1 cellular context compared by ENCODE assay signal in genomic region chr22:24361976-24362646, GRCh38.
TF ChIP-seq lines count a peak whose summit lies in the region.

No MANE protein-coding gene starts in this region.

TF ChIP-seq in GM23338, 12 proteins besides CTCF, POLR2A, EP300 and RAD21 (continued from another document):
- TF ChIP-seq ZNF462 (CRISPR knock-in tag; IDR thresholded peaks at IDR 0.05) (no peak), ZNF114 (CRISPR knock-in tag; IDR thresholded peaks at IDR 0.05) (no peak), EZH2 (IDR thresholded peaks at IDR 0.05; ENCODE audit: low read depth, unreplicated experiment) (no peak), CREB1 (CRISPR knock-in tag; IDR thresholded peaks at IDR 0.05; ENCODE audit: low read depth) (no peak), REST (IDR thresholded peaks at IDR 0.05; ENCODE audit: unreplicated experiment) (no peak), ZNF331 (CRISPR knock-in tag; IDR thresholded peaks at IDR 0.05; ENCODE audit: low read depth) (no peak), JUNB (IDR thresholded peaks at IDR 0.05; ENCODE audit: unreplicated experiment) (no peak)
- TF ChIP-seq, protein P1, sequence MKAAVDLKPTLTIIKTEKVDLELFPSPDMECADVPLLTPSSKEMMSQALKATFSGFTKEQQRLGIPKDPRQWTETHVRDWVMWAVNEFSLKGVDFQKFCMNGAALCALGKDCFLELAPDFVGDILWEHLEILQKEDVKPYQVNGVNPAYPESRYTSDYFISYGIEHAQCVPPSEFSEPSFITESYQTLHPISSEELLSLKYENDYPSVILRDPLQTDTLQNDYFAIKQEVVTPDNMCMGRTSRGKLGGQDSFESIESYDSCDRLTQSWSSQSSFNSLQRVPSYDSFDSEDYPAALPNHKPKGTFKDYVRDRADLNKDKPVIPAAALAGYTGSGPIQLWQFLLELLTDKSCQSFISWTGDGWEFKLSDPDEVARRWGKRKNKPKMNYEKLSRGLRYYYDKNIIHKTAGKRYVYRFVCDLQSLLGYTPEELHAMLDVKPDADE (IDR thresholded peaks at IDR 0.05) = no peak
